In the genomic region with DNA sequence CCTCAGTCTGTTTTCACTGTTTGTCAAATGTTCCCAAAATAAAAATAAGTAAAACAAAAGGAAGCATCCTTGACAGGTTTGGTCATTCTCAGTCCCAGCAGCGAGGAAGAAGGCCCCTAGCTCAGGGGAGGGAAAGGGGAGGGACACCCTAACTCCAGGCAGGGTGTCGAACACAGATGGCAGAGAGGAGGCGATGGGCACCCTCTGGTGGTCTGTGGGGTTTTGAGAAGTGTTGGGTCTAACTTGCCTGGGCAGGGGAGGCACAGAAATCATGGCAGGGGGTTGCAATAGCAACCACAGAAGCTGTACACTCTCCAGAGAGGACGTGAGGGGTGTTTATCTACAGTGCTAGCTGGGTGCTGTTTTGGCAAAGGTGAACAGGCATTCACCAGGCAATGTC, we compare ENCODE assay signal across 1 cellular context.
TF ChIP-seq lines count a peak whose summit lies in the region.

No MANE protein-coding gene starts in this region.

TF ChIP-seq in GM12878, 131 proteins besides CTCF, POLR2A, EP300 and RAD21 (continued from another document):
- no peak for TF ChIP-seq BMI1 (IDR thresholded peaks at IDR 0.05; ENCODE audit: borderline replicate concordance)
TF ChIP-seq in GM12878: peak in this region for 0.
